ENCODE assay signal across 14 cellular contexts in genomic region chr5:89071101-89071940, GRCh38.
DNase-seq lines count a peak whose midpoint lies in the region; ATAC-seq, FAIRE-seq and TF ChIP-seq lines count a peak whose summit lies in the region.
"Had no signal": no experiment of that assay in that cellular context is flagged by ENCODE, and none has a peak within 500 bp of the region (broad histone marks: within the 10 kb centered on the region; RNA-seq: fewer than 3 reads in every experiment).

No MANE protein-coding gene starts in this region.

- H3K4me1 ChIP-seq in PC-9 (replicated peaks; ENCODE audit: insufficient read depth): no peaks in the 10 kb centered on the region
- H3K4me1 ChIP-seq: BE2C had no signal

- BruUV-seq in PC-9 (replicated peaks; lab: Mats Ljungman, UMichigan): no TSS peak

- CTCF ChIA-PET in PC-9 (lab: Charles Lee): no interaction called here

- 0 out of 2 replicates have a peak overlapping the region, but pooled peaks have one; percentile 55 for H2AFZ ChIP-seq in PC-9

- no peak for TF ChIP-seq CTCF in PC-9 (conservative IDR thresholded peaks at IDR 0.05)

- no peaks in the 10 kb centered on the region for H4K20me1 ChIP-seq in PC-9 (ENCODE audit: insufficient read depth)

- no peaks in the 10 kb centered on the region for H3K9me3 ChIP-seq in PC-9 (ENCODE audit: insufficient read depth, low read depth)
- H3K9me3 ChIP-seq: BE2C, heart right ventricle had no signal

- H3F3A ChIP-seq in PC-9 (ENCODE audit: insufficient read depth, low read depth): no peaks in the 10 kb centered on the region

- H3K9me2 ChIP-seq in PC-9 (ENCODE audit: insufficient read depth): no peaks in the 10 kb centered on the region

- no peak overlapping the region for H3K4me2 ChIP-seq in PC-9

- POLR2A ChIA-PET in PC-9 (lab: Charles Lee; ENCODE audit: unreplicated experiment): no interaction called here

- no peak for TF ChIP-seq POLR2A in GM12891 (IDR thresholded peaks at IDR 0.05; ENCODE audit: low read depth, low read length)

- H3K4me3 Mint-ChIP-seq in stimulated activated effector memory CD8-positive, alpha-beta T cell treated with anti-CD3 and anti-CD28 coated beads, Interleukin-12 subunit alpha, Interleukin-12 subunit beta, amount 100 ng/mL, for 72 hours: no peak overlapping the region

- peak; percentile 80 for FAIRE-seq in GM12891 (lab: Jason Lieb, UNC)

- H3K27ac Mint-ChIP-seq in stimulated activated effector memory CD8-positive, alpha-beta T cell treated with anti-CD3 and anti-CD28 coated beads, Interleukin-12 subunit alpha, Interleukin-12 subunit beta, amount 100 ng/mL, for 72 hours: no peak overlapping the region
- H3K27ac Mint-ChIP-seq: activated T-helper 2 cell treated with anti-CD3 and anti-CD28 coated beads, Interferon-gamma antibody, Interleukin-2, Interleukin-4, amounts not matched to agents 10 μg/mL and 5 μg/mL and 100 μg/mL, durations not matched to agents 14 hours and 24 hours and 36 hours had no signal

- H3K4me1 Mint-ChIP-seq in stimulated activated effector memory CD8-positive, alpha-beta T cell treated with anti-CD3 and anti-CD28 coated beads, Interleukin-12 subunit alpha, Interleukin-12 subunit beta, amount 100 ng/mL, for 72 hours: no peaks in the 10 kb centered on the region

- intact Hi-C loops in PC-9 (cut with micrococcal nuclease; ENCODE audit: unreplicated experiment): no loop called here

- H3K9me3 Mint-ChIP-seq in stimulated activated effector memory CD8-positive, alpha-beta T cell treated with anti-CD3 and anti-CD28 coated beads, Interleukin-12 subunit alpha, Interleukin-12 subunit beta, amount 100 ng/mL, for 72 hours: peaks cover 4% of the 10 kb centered on the region
- H3K9me3 Mint-ChIP-seq: activated T-helper 2 cell treated with anti-CD3 and anti-CD28 coated beads, Interferon-gamma antibody, Interleukin-2, Interleukin-4, amounts not matched to agents 10 μg/mL and 5 μg/mL and 100 μg/mL, durations not matched to agents 14 hours and 24 hours and 36 hours had no signal

- no peaks in the 10 kb centered on the region for H3K36me3 ChIP-seq in PC-9 (ENCODE audit: low read depth)
- H3K36me3 ChIP-seq: BE2C, heart right ventricle had no signal

- no peak overlapping the region for H3K27ac ChIP-seq in PC-9
- H3K27ac ChIP-seq: heart right ventricle had no signal

- H3K36me3 Mint-ChIP-seq in stimulated activated effector memory CD8-positive, alpha-beta T cell treated with anti-CD3 and anti-CD28 coated beads, Interleukin-12 subunit alpha, Interleukin-12 subunit beta, amount 100 ng/mL, for 72 hours: no peaks in the 10 kb centered on the region

- DNase-seq in GM12891 (ENCODE audit: insufficient read length, low spot score): no peak
- no peak for DNase-seq in PC-9
- DNase-seq in stimulated activated naive CD4-positive, alpha-beta T cell treated with Interleukin-2 at 50 U/mL for 16 hours (lab: John Stamatoyannopoulos, UW): no peak
- DNase-seq in DMS 273 treated with DMSO at 0.1 percent for 48 hours (lab: John Stamatoyannopoulos, UW): no peak
- no peak for DNase-seq in stimulated activated effector memory CD8-positive, alpha-beta T cell treated with anti-CD3 and anti-CD28 coated beads, Interleukin-12 subunit alpha, Interleukin-12 subunit beta, amount 100 ng/mL, for 72 hours (ENCODE audit: low spot score in 2 of 2)
- no peak for DNase-seq in activated gamma-delta T cell treated with Interleukin-2 at 50 U/mL for 16 hours
- DNase-seq: BE2C, heart right ventricle, Karpas-422, NCI-H524, T1000 had no signal

- no peaks in the 10 kb centered on the region for H3K27me3 ChIP-seq in PC-9 (ENCODE audit: insufficient read depth, low read depth)
- H3K27me3 ChIP-seq: BE2C, heart right ventricle had no signal

- no peaks in the 10 kb centered on the region for H3K79me2 ChIP-seq in PC-9 (ENCODE audit: low read depth)

- no peak overlapping the region for H3K4me3 ChIP-seq in PC-9
- H3K4me3 ChIP-seq: heart right ventricle had no signal

- ATAC-seq in GM19463 (IDR thresholded peaks at IDR 0.05; ENCODE audit: unreplicated experiment) (peak; percentile 84), HG02973 (IDR thresholded peaks at IDR 0.05; ENCODE audit: unreplicated experiment) (peak; percentile 69)
- ATAC-seq in stimulated activated effector memory CD8-positive, alpha-beta T cell treated with anti-CD3 and anti-CD28 coated beads, Interleukin-12 subunit alpha, Interleukin-12 subunit beta, amount 100 ng/mL, for 72 hours: no peak
- ATAC-seq: heart right ventricle had no signal

TF ChIP-seq in GM12891, 5 proteins besides CTCF, POLR2A, EP300 and RAD21:
- TF ChIP-seq POLR2AphosphoS5 (IDR thresholded peaks at IDR 0.05; ENCODE audit: low read depth, low read length): no peak
- no peak for TF ChIP-seq SPI1 (IDR thresholded peaks at IDR 0.05; ENCODE audit: low read depth, low read length)
- TF ChIP-seq TAF1 (IDR thresholded peaks at IDR 0.05; ENCODE audit: low read depth, low read length): no peak
- no peak for TF ChIP-seq PAX5 (IDR thresholded peaks at IDR 0.05; ENCODE audit: insufficient read depth, low read length, severe bottlenecking)
- TF ChIP-seq POU2F2 (IDR thresholded peaks at IDR 0.05; ENCODE audit: low read depth, low read length): no peak
